ENCODE assay signal across 1 cellular context in the genomic region with DNA sequence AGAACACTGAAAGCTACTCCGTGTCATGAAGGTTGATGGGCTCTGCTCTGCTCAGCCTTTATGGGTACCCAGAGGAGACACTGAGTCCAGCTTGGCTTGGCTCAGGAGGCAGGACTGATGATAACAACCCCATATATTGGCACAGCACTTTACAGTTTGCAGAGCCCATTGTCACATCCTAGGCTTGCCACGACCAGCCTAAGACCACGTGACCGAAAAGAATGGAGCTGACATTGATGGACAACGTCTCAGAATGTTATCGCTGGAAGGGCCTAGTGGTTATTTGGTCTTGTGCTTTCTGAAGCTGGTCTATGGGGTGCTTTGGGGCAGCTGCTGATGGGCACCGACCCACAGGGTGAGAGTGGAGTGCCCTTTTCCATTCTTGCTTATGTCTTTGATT.
TF ChIP-seq lines count a peak whose summit lies in the region.

No MANE protein-coding gene starts in this region.

TF ChIP-seq in K562, 482 proteins besides CTCF, POLR2A, EP300 and RAD21 (continued from another document):
- TF ChIP-seq TFE3 (CRISPR knock-in tag; IDR thresholded peaks at IDR 0.05) (peak; percentile 67), ZNF408 (CRISPR knock-in tag; IDR thresholded peaks at IDR 0.05; ENCODE audit: low read depth) (no peak), PPARD (CRISPR knock-in tag; IDR thresholded peaks at IDR 0.05) (no peak), MCM2 (IDR thresholded peaks at IDR 0.05; ENCODE audit: low read depth) (no peak), RAD51 (IDR thresholded peaks at IDR 0.05; ENCODE audit: borderline replicate concordance, low read depth) (peak; percentile 77), PCBP2 (IDR thresholded peaks at IDR 0.05; ENCODE audit: low read depth, low read length, poor library complexity, severe bottlenecking) (no peak), ARID4B (CRISPR knock-in tag; IDR thresholded peaks at IDR 0.05) (no peak), HNRNPLL (IDR thresholded peaks at IDR 0.05; ENCODE audit: low read depth, low read length, poor library complexity, severe bottlenecking) (no peak), CUX1 (CRISPR knock-in tag; IDR thresholded peaks at IDR 0.05) (no peak), POLR2AphosphoS2 (IDR thresholded peaks at IDR 0.05; ENCODE audit: low read length) (no peak), FUS (optimal IDR thresholded peaks at IDR 0.05; ENCODE audit: low read depth, low read length) (no peak), POLR2G (IDR thresholded peaks at IDR 0.05; ENCODE audit: low read depth, low read length) (no peak), ZBTB43 (CRISPR knock-in tag; IDR thresholded peaks at IDR 0.05) (no peak), TSC22D4 (tag; IDR thresholded peaks at IDR 0.05) (no peak), RBM34 (IDR thresholded peaks at IDR 0.05; ENCODE audit: borderline replicate concordance, insufficient read depth, low read length) (no peak)
- TF ChIP-seq, protein P1, sequence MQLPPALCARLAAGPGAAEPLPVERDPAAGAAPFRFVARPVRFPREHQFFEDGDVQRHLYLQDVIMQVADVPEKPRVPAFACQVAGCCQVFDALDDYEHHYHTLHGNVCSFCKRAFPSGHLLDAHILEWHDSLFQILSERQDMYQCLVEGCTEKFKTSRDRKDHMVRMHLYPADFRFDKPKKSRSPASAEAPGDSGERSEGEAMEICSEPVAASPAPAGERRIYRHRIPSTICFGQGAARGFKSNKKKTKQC (CRISPR knock-in tag; IDR thresholded peaks at IDR 0.05) = no peak
- TF ChIP-seq, protein P2, sequence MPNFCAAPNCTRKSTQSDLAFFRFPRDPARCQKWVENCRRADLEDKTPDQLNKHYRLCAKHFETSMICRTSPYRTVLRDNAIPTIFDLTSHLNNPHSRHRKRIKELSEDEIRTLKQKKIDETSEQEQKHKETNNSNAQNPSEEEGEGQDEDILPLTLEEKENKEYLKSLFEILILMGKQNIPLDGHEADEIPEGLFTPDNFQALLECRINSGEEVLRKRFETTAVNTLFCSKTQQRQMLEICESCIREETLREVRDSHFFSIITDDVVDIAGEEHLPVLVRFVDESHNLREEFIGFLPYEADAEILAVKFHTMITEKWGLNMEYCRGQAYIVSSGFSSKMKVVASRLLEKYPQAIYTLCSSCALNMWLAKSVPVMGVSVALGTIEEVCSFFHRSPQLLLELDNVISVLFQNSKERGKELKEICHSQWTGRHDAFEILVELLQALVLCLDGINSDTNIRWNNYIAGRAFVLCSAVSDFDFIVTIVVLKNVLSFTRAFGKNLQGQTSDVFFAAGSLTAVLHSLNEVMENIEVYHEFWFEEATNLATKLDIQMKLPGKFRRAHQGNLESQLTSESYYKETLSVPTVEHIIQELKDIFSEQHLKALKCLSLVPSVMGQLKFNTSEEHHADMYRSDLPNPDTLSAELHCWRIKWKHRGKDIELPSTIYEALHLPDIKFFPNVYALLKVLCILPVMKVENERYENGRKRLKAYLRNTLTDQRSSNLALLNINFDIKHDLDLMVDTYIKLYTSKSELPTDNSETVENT (CRISPR knock-in tag; IDR thresholded peaks at IDR 0.05) = no peak
- TF ChIP-seq, protein P3, sequence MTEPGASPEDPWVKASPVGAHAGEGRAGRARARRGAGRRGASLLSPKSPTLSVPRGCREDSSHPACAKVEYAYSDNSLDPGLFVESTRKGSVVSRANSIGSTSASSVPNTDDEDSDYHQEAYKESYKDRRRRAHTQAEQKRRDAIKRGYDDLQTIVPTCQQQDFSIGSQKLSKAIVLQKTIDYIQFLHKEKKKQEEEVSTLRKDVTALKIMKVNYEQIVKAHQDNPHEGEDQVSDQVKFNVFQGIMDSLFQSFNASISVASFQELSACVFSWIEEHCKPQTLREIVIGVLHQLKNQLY (CRISPR knock-in tag; conservative IDR thresholded peaks at IDR 0.05) = no peak
- TF ChIP-seq, protein P4, sequence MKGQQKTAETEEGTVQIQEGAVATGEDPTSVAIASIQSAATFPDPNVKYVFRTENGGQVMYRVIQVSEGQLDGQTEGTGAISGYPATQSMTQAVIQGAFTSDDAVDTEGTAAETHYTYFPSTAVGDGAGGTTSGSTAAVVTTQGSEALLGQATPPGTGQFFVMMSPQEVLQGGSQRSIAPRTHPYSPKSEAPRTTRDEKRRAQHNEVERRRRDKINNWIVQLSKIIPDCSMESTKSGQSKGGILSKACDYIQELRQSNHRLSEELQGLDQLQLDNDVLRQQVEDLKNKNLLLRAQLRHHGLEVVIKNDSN (CRISPR knock-in tag; IDR thresholded peaks at IDR 0.05) = peak; percentile 58; the same call in 1 of the 2 replicates
- TF ChIP-seq, protein P5, sequence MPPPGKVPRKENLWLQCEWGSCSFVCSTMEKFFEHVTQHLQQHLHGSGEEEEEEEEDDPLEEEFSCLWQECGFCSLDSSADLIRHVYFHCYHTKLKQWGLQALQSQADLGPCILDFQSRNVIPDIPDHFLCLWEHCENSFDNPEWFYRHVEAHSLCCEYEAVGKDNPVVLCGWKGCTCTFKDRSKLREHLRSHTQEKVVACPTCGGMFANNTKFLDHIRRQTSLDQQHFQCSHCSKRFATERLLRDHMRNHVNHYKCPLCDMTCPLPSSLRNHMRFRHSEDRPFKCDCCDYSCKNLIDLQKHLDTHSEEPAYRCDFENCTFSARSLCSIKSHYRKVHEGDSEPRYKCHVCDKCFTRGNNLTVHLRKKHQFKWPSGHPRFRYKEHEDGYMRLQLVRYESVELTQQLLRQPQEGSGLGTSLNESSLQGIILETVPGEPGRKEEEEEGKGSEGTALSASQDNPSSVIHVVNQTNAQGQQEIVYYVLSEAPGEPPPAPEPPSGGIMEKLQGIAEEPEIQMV (tag; conservative IDR thresholded peaks at IDR 0.05; ENCODE audit: low read depth) = no peak
TF ChIP-seq in K562: peak in this region for 4.
